23 cellular contexts compared by ENCODE assay signal in the genomic region with DNA sequence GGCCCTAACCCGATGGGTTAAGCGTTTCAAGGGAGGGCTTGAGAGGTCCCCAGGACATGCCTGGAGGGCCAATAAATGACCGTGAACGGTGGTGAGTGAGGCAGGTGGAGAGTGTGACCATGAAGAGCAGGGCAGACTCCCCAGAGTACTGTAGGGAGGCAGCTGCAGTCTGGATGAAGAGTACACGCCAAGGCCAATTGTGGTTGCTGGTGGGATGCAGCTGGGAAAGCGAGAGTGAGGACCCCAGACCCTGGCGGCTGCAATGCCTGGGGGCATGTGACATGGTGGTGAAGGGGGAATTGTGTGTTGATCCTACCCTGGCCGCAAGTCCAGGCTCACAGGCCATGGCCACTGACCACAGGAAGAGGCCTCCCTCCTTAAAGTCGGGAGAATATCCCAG.
A peak's percentile ranks its signal among the peaks of the same experiment; 100 is the strongest.
DNase-seq lines count a peak whose midpoint lies in the region; ATAC-seq and TF ChIP-seq lines count a peak whose summit lies in the region.
"Had no signal": no experiment of that assay in that cellular context is flagged by ENCODE, and none has a peak within 500 bp of the region (broad histone marks: within the 10 kb centered on the region; RNA-seq: fewer than 3 reads in every experiment).

No MANE protein-coding gene starts in this region.

- no peaks in the 10 kb centered on the region for H3K27me3 Mint-ChIP-seq in MCF 10A (ENCODE audit: insufficient read depth, unreplicated experiment)
- H3K27me3 Mint-ChIP-seq in stimulated activated naive B cell treated with anti-CD40 and anti-IgM and Interleukin-4, amounts not matched to agents 10 μg/mL and 1 μg/mL and 100 μg/mL, for 72 hours = no peaks in the 10 kb centered on the region
- H3K27me3 Mint-ChIP-seq: CD4-positive, alpha-beta T cell; IgD-negative memory B cell had no signal

- CTCF ChIA-PET in MCF 10A (lab: Yijun Ruan, JAX) = no interaction called here

- WGBS in thyroid gland, 2 donors = 82% methylated on average over 8 to 9 of the region's 9 CpGs

- TF ChIP-seq CTCF in MCF 10A (IDR thresholded peaks at IDR 0.05; ENCODE audit: unreplicated experiment) = no peak
- no peak for TF ChIP-seq CTCF in breast epithelium (IDR thresholded peaks at IDR 0.05)
- TF ChIP-seq CTCF in thyroid gland (IDR thresholded peaks at IDR 0.05) = no peak

- H3K4me3 ChIP-seq in breast epithelium (no peak overlapping the region), SJCRH30 (no peak overlapping the region), thyroid gland (replicated peaks in 1 of 3) (no peak overlapping the region)
- H3K4me3 ChIP-seq: BLaER1 had no signal

- no peak overlapping the region for H3K27ac ChIP-seq in breast epithelium
- H3K27ac ChIP-seq in SJCRH30 = peak overlapping the region; percentile 55
- H3K27ac ChIP-seq in epithelial cell of prostate = peak overlapping the region; percentile 54
- H3K27ac ChIP-seq in thyroid gland = no peak overlapping the region
- H3K27ac ChIP-seq: 22Rv1, BLaER1, HL-60 had no signal

- H3K27me3 ChIP-seq in breast epithelium = no peaks in the 10 kb centered on the region
- H3K27me3 ChIP-seq in SJCRH30 = no peaks in the 10 kb centered on the region
- no peaks in the 10 kb centered on the region for H3K27me3 ChIP-seq in thyroid gland
- H3K27me3 ChIP-seq: BLaER1 had no signal

- ATAC-seq in stimulated activated naive B cell treated with anti-CD40 and anti-IgM and Interleukin-4, amounts not matched to agents 10 μg/mL and 1 μg/mL and 100 μg/mL, for 72 hours (replicated peaks) = no peak

- peaks cover 10% of the 10 kb centered on the region for H3K4me1 Mint-ChIP-seq in MCF 10A (ENCODE audit: insufficient read depth, unreplicated experiment)
- H3K4me1 Mint-ChIP-seq in stimulated activated naive B cell treated with anti-CD40 and anti-IgM and Interleukin-4, amounts not matched to agents 10 μg/mL and 1 μg/mL and 100 μg/mL, for 72 hours = peaks cover 0 to 6% of the 10 kb centered on the region in 2 donors

- peak overlapping the region; percentile 62 for H3K27ac Mint-ChIP-seq in MCF 10A (ENCODE audit: low read depth, unreplicated experiment)
- H3K27ac Mint-ChIP-seq in stimulated activated naive B cell treated with anti-CD40 and anti-IgM and Interleukin-4, amounts not matched to agents 10 μg/mL and 1 μg/mL and 100 μg/mL, for 72 hours = peak overlapping the region; percentile 1
- H3K27ac Mint-ChIP-seq: CD4-positive, alpha-beta T cell; IgD-negative memory B cell had no signal

- no peaks in the 10 kb centered on the region for H3K36me3 Mint-ChIP-seq in MCF 10A (ENCODE audit: insufficient read depth, unreplicated experiment)
- no peaks in the 10 kb centered on the region for H3K36me3 Mint-ChIP-seq in stimulated activated naive B cell treated with anti-CD40 and anti-IgM and Interleukin-4, amounts not matched to agents 10 μg/mL and 1 μg/mL and 100 μg/mL, for 72 hours
- H3K36me3 Mint-ChIP-seq: IgD-negative memory B cell had no signal

- BruUV-seq in MCF 10A (replicated peaks; lab: Mats Ljungman, UMichigan) = no TSS peak

- no peak overlapping the region for H3K4me3 Mint-ChIP-seq in MCF 10A (ENCODE audit: unreplicated experiment)
- H3K4me3 Mint-ChIP-seq in stimulated activated naive B cell treated with anti-CD40 and anti-IgM and Interleukin-4, amounts not matched to agents 10 μg/mL and 1 μg/mL and 100 μg/mL, for 72 hours = no peak overlapping the region
- H3K4me3 Mint-ChIP-seq: CD4-positive, alpha-beta T cell; IgD-negative memory B cell had no signal

- intact Hi-C loops in MCF 10A (cut with micrococcal nuclease) = no loop called here
- intact Hi-C loops in breast epithelium (cut with DNase I; ENCODE audit: low total_unique reads) = no loop called here
- intact Hi-C loops in thyroid gland (cut with DNase I) = loop anchor here (5.0 kb wide), 1 partner anchor 128 kb away; no protein-coding TSS in a partner anchor

- DNase-seq in MCF 10A (ENCODE audit: unreplicated experiment) (no peak), breast epithelium (ENCODE audit: low spot score in 2 of 2) (no peak), SJCRH30 (peak; percentile 84 to 87), epithelial cell of prostate (ENCODE audit: low read depth, low spot score) (no peak), thyroid gland (no peak)
- DNase-seq in stimulated activated naive B cell treated with anti-CD40 and anti-IgM and Interleukin-4, amounts not matched to agents 10 μg/mL and 1 μg/mL and 100 μg/mL, for 72 hours = no peak
- no peak for DNase-seq in effector CD4-positive, alpha-beta T cell
- DNase-seq in activated CD4-positive, alpha-beta T cell treated with anti-CD3 and anti-CD28 coated beads, Interleukin-2, amount 50 U/mL, for 48 hours = no peak
- DNase-seq: ACHN; CD4-positive, alpha-beta T cell; COR-L47; DMS79; NCI-H1105 treated with DMSO at 0.1 percent for 48 hours; NCI-H1694; NCI-H2081; NCI-H446; NCI-H526; OCI-M1; RPMI8226 had no signal

- TF ChIP-seq POLR2A in breast epithelium (IDR thresholded peaks at IDR 0.05) = no peak
- no peak for TF ChIP-seq POLR2A in thyroid gland (IDR thresholded peaks at IDR 0.05)

- no peaks in the 10 kb centered on the region for H3K9me3 Mint-ChIP-seq in MCF 10A (ENCODE audit: unreplicated experiment)
- no peaks in the 10 kb centered on the region for H3K9me3 Mint-ChIP-seq in stimulated activated naive B cell treated with anti-CD40 and anti-IgM and Interleukin-4, amounts not matched to agents 10 μg/mL and 1 μg/mL and 100 μg/mL, for 72 hours
- H3K9me3 Mint-ChIP-seq: CD4-positive, alpha-beta T cell; IgD-negative memory B cell had no signal

- H3K36me3 ChIP-seq in breast epithelium (no peaks in the 10 kb centered on the region), SJCRH30 (no peaks in the 10 kb centered on the region), thyroid gland (no peaks in the 10 kb centered on the region)
- H3K36me3 ChIP-seq: BLaER1 had no signal

- H3K9me3 ChIP-seq in breast epithelium = no peaks in the 10 kb centered on the region
- no peaks in the 10 kb centered on the region for H3K9me3 ChIP-seq in SJCRH30 (replicated peaks)
- H3K9me3 ChIP-seq in thyroid gland = no peaks in the 10 kb centered on the region
- H3K9me3 ChIP-seq: BLaER1 had no signal

- POLR2A ChIA-PET in MCF 10A (lab: Yijun Ruan, JAX) = no interaction called here

- no peaks in the 10 kb centered on the region for H3K4me1 ChIP-seq in breast epithelium
- peaks cover 33% of the 10 kb centered on the region for H3K4me1 ChIP-seq in SJCRH30
- H3K4me1 ChIP-seq in thyroid gland = no peaks in the 10 kb centered on the region

Comparison
In these comparisons a context has a peak if more than half of its experiments do, and no peak if none do; other contexts are left out.
1. DNase-seq: peak in SJCRH30 (2 of 2); none in MCF 10A (single experiment), breast epithelium (0 of 2), epithelial cell of prostate (single experiment), stimulated activated naive B cell treated with anti-CD40 and anti-IgM and Interleukin-4, amounts not matched to agents 10 μg/mL and 1 μg/mL and 100 μg/mL, for 72 hours (single experiment), effector CD4-positive, alpha-beta T cell (single experiment), thyroid gland (0 of 2) and activated CD4-positive, alpha-beta T cell treated with anti-CD3 and anti-CD28 coated beads, Interleukin-2, amount 50 U/mL, for 48 hours (0 of 2).
2. H3K27ac ChIP-seq: peak in SJCRH30 (single experiment) and epithelial cell of prostate (single experiment); none in breast epithelium (0 of 2) and thyroid gland (0 of 3).